8 cellular contexts compared by ENCODE assay signal in the genomic region with DNA sequence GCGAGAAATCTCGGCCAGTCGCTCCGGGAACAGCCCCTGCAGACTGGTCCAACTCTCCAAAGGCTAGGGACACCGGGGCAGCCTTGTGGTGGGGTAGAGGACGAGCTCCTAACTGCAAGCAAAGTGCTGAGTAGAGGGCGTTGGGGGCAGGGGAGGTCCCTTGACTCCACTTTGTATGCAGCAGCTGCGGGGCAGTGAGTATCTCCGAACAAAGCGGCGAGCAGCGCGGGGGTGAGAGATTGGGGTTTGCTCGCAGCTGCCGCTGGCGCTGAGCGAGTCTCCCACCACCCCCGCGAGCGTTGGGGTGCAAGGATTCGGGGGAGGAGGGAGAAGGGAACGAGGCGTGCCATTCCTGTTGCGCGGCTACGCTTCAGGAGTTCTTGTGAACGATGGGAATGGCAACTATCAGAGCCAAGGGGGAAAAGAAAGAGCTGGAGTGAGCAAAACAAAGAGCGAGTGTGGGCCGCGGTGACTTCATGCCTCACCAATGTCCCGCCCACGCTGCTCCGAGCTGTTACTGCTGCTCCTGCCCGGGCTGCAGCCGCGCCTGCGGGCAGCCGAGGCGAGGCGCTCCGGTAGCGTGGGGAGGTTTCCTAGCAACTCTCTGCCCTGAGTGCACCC. TPM values are rescaled to one million over a fixed set of nuclear protein-coding genes. Genes with fewer than 3 reads are reported as not detected.
A peak's percentile ranks its signal among the peaks of the same experiment; 100 is the strongest.
DNase-seq lines count a peak whose midpoint lies in the region; ATAC-seq and TF ChIP-seq lines count a peak whose summit lies in the region.

No MANE protein-coding gene starts in this region.

- peak overlapping the region; percentile 84 for H3K27ac Mint-ChIP-seq in activated B cell treated with CpG ODN at 0.5 μM for 24 hours

- peaks cover 6% of the 10 kb centered on the region for H3K4me1 ChIP-seq in effector memory CD4-positive, alpha-beta T cell (ENCODE audit: control insufficient read depth, insufficient read depth, low read length, poor library complexity, severe bottlenecking)

- no peaks in the 10 kb centered on the region for H3K9me3 Mint-ChIP-seq in activated B cell treated with CpG ODN at 0.5 μM for 24 hours

- no peak overlapping the region for H3K27ac ChIP-seq in effector memory CD4-positive, alpha-beta T cell (ENCODE audit: insufficient read depth, low read length, poor library complexity, severe bottlenecking)

- H3K9me3 ChIP-seq in effector memory CD4-positive, alpha-beta T cell (ENCODE audit: control insufficient read depth, low read length): no peaks in the 10 kb centered on the region

- peaks cover 2% of the 10 kb centered on the region for H3K27me3 Mint-ChIP-seq in activated B cell treated with CpG ODN at 0.5 μM for 24 hours

- peak; percentile 63 for DNase-seq in stimulated activated naive CD4-positive, alpha-beta T cell treated with Interleukin-2 at 50 U/mL for 16 hours (lab: John Stamatoyannopoulos, UW)
- DNase-seq in stimulated activated naive CD4-positive, alpha-beta T cell (lab: John Stamatoyannopoulos, UW): no peak
- DNase-seq in NCI-H1417 treated with DMSO at 0.1 percent for 48 hours (lab: John Stamatoyannopoulos, UW) (peak; percentile 68), activated B cell treated with CpG ODN at 0.5 μM for 24 hours (no peak), medulla oblongata (ENCODE audit: extremely low spot score) (peak; percentile 92)
- DNase-seq in effector memory CD4-positive, alpha-beta T cell: no peak
- DNase-seq in stimulated activated CD4-positive, alpha-beta T cell treated with anti-CD3 and anti-CD28 coated beads, TNF-alpha, amount 100 ng/mL, for 4 hours (ENCODE audit: low read depth in 3 of 3): peak; percentile 15 to 44 (median 28)

- H3K36me3 ChIP-seq in effector memory CD4-positive, alpha-beta T cell (ENCODE audit: control insufficient read depth, insufficient read depth, low read length): no peaks in the 10 kb centered on the region

- peaks cover 8% of the 10 kb centered on the region for H3K36me3 Mint-ChIP-seq in activated B cell treated with CpG ODN at 0.5 μM for 24 hours (ENCODE audit: low read depth)

- POLR2A ChIA-PET in activated B cell treated with CpG ODN at 0.5 μM for 24 hours (lab: Charles Lee): interaction anchor here (0.8 to 3.0 kb wide), 5 partner anchors 17 to 621 kb away, joined by 3 to 27 read pairs (median 3); partner anchors contain the start of genes MACC1 and POLR1F

- no peaks in the 10 kb centered on the region for H3K27me3 ChIP-seq in effector memory CD4-positive, alpha-beta T cell (replicated peaks; ENCODE audit: control insufficient read depth, insufficient read depth, low read length, poor library complexity, severe bottlenecking)

- H3K4me3 Mint-ChIP-seq in activated B cell treated with CpG ODN at 0.5 μM for 24 hours: peak overlapping the region; percentile 95

- ATAC-seq in HG02678 (IDR thresholded peaks at IDR 0.05; ENCODE audit: unreplicated experiment): peak; percentile 50
- ATAC-seq in activated B cell treated with CpG ODN at 0.5 μM for 24 hours (ENCODE audit: low read depth): peak; percentile 69

- no peak for TF ChIP-seq CTCF in activated B cell treated with CpG ODN at 0.5 μM for 24 hours (IDR thresholded peaks at IDR 0.05)

- intact Hi-C loops in activated B cell treated with CpG ODN at 0.5 μM for 24 hours (cut with micrococcal nuclease): loop anchor here (2.0 to 5.0 kb wide), 5 partner anchors 109 to 665 kb away; partner anchors contain the start of gene POLR1F

- CTCF ChIA-PET in activated B cell treated with CpG ODN at 0.5 μM for 24 hours (lab: Charles Lee): interaction anchor here (1.0 to 1.3 kb wide), 4 partner anchors 19 to 621 kb away, joined by 3 to 4 read pairs (median 4); partner anchors contain the start of gene POLR1F

- H3K4me1 Mint-ChIP-seq in activated B cell treated with CpG ODN at 0.5 μM for 24 hours: peaks cover 37% of the 10 kb centered on the region

- H3K4me3 ChIP-seq in effector memory CD4-positive, alpha-beta T cell (ENCODE audit: insufficient read depth, low read depth, low read length, poor library complexity, severe bottlenecking): peak overlapping the region; percentile 22

RNA-seq across cellular contexts. Expression of gene ITGB8, which starts 0.4 kb away (rescaled TPM):
- total RNA-seq in activated B cell treated with CpG ODN at 0.5 μM for 24 hours: 0.75 and 1.3 TPM in 2 replicates

Comparison
In these comparisons a context has a peak if more than half of its experiments do, and no peak if none do; other contexts are left out.
1. DNase-seq: peak in stimulated activated naive CD4-positive, alpha-beta T cell treated with Interleukin-2 at 50 U/mL for 16 hours (single experiment), NCI-H1417 treated with DMSO at 0.1 percent for 48 hours (single experiment), medulla oblongata (single experiment) and stimulated activated CD4-positive, alpha-beta T cell treated with anti-CD3 and anti-CD28 coated beads, TNF-alpha, amount 100 ng/mL, for 4 hours (3 of 3); none in stimulated activated naive CD4-positive, alpha-beta T cell (0 of 6), activated B cell treated with CpG ODN at 0.5 μM for 24 hours (single experiment) and effector memory CD4-positive, alpha-beta T cell (0 of 3).